ENCODE assay signal across 31 cellular contexts in the genomic region with DNA sequence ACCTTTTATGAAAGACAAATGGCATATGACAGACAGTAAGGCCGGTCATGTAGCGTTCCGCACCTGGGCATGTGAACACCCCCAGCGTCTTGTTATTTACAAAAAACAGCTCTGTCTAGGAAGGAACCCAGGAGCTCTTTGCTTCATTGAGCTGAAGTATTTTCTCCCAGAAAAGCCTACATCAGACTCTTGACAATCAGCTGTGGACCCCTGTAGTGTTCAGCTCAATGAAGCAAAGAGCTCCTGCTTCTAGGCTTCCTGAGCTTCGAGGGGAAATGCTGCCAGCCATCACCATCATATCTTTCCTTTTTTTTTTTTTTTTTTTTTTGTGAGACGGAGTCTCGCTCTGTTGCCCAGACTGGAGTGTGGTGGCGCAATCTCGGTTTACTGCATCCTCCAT. TPM values are rescaled to one million over a fixed set of nuclear protein-coding genes. Genes with fewer than 3 reads are reported as not detected.
DNase-seq lines count a peak whose midpoint lies in the region; FAIRE-seq and TF ChIP-seq lines count a peak whose summit lies in the region.
"Had no signal": no experiment of that assay in that cellular context is flagged by ENCODE, and none has a peak within 500 bp of the region (broad histone marks: within the 10 kb centered on the region; RNA-seq: fewer than 3 reads in every experiment).

No MANE protein-coding gene starts in this region.

- CTCF ChIA-PET in H1 (lab: Charles Lee; ENCODE audit: partially characterized antibody), result no interaction called here

- no peak overlapping the region for H3K18ac ChIP-seq in H1 (ENCODE audit: extremely low read depth, low read length)

- no peak for TF ChIP-seq POLR2A in H1 (IDR thresholded peaks at IDR 0.05; ENCODE audit: control extremely low read depth in 1 of 2, low read depth in 2 of 2, low read length in 2 of 2)

- no peak overlapping the region for H2BK5ac ChIP-seq in H1 (ENCODE audit: low read depth, low read length)

- H2BK20ac ChIP-seq in H1 (ENCODE audit: low read length), result no peak overlapping the region

- no peaks in the 10 kb centered on the region for H3K36me3 Mint-ChIP-seq in neural progenitor cell
- H3K36me3 Mint-ChIP-seq: CD4-positive, alpha-beta memory T cell; CD4-positive, CD25-positive, alpha-beta regulatory T cell had no signal

- DNase-seq in H1 (ENCODE audit: low read depth in 1 of 2, low spot score in 2 of 2), result no peak
- DNase-seq in neural progenitor cell (ENCODE audit: low spot score), result peak; percentile 54
- DNase-seq in NCI-H2029 (lab: John Stamatoyannopoulos, UW), result no peak
- no peak for DNase-seq in SKM-1 treated with dmso at 0.1 percent for 144 hours (lab: John Stamatoyannopoulos, UW; ENCODE audit: unreplicated experiment)
- DNase-seq in activated gamma-delta T cell treated with Interleukin-2 at 50 U/mL for 16 hours, result no peak
- DNase-seq in T-helper 1 cell, result no peak
- DNase-seq: 8988T; ACHN; BE2C; C1 segment of cervical spinal cord; Caco-2; Calu3; CD4-positive, alpha-beta memory T cell; CD4-positive, CD25-positive, alpha-beta regulatory T cell; CD8-positive, alpha-beta memory T cell; DMS79; DND-41; EL; GDM1 had no signal

- no peaks in the 10 kb centered on the region for H3K4me1 Mint-ChIP-seq in neural progenitor cell
- H3K4me1 Mint-ChIP-seq: CD14-positive monocyte; CD4-positive, alpha-beta memory T cell; CD4-positive, CD25-positive, alpha-beta regulatory T cell; CD8-positive, alpha-beta memory T cell had no signal

- no peak for FAIRE-seq in H1 (lab: Jason Lieb, UNC)
- FAIRE-seq: A204.1, D721Med, GM12878, GM12892, GM18507, GM19239 had no signal

- no peak overlapping the region for H3K23ac ChIP-seq in H1 (ENCODE audit: insufficient read length)

- no peaks in the 10 kb centered on the region for H3K27me3 ChIP-seq in BLaER1 treated with 17β-estradiol and CSF1 and Interleukin-3, amounts not matched to agents 10 nM and 100 nM
- H3K27me3 ChIP-seq in H1 (replicated peaks in 1 of 4; ENCODE audit: control insufficient read depth in 3 of 4, extremely low read depth in 1 of 4, insufficient read depth in 3 of 4, low read length in 3 of 4) (no peaks in the 10 kb centered on the region), neural progenitor cell (no peaks in the 10 kb centered on the region)
- H3K27me3 ChIP-seq: BE2C had no signal

- H3K4me1 ChIP-seq in BLaER1 treated with 17β-estradiol and CSF1 and Interleukin-3, amounts not matched to agents 10 nM and 100 nM, result peaks cover 0 to 16% (median 11%) of the 10 kb centered on the region in 10 experiments; a peak in 12 of 20 replicates
- no peaks in the 10 kb centered on the region for H3K4me1 ChIP-seq in H1 (replicated peaks in 1 of 4; ENCODE audit: control insufficient read depth in 3 of 4, insufficient read depth in 4 of 4, low read length in 3 of 4)
- no peaks in the 10 kb centered on the region for H3K4me1 ChIP-seq in neural progenitor cell
- H3K4me1 ChIP-seq: BE2C, Caco-2 had no signal

- H3K4me3 Mint-ChIP-seq in neural progenitor cell, result no peak overlapping the region
- H3K4me3 Mint-ChIP-seq: CD14-positive monocyte; CD4-positive, alpha-beta memory T cell; CD4-positive, CD25-positive, alpha-beta regulatory T cell; CD8-positive, alpha-beta memory T cell had no signal

- H2AK5ac ChIP-seq in H1 (ENCODE audit: low read depth, low read length), result no peak overlapping the region

- H3K9me3 Mint-ChIP-seq in neural progenitor cell, result peaks cover 2% of the 10 kb centered on the region

- no peak overlapping the region for H4K91ac ChIP-seq in H1 (replicated peaks; ENCODE audit: insufficient read length, low read length)

- WGBS in H1 (ENCODE audit: extremely low coverage in 1 of 2, insufficient coverage in 1 of 2, insufficient read length in 1 of 2, insufficient replicate concordance in 2 of 2, low coverage in 1 of 2, low lambda C conversion rate in 2 of 2, missing lambda C conversion rate in 1 of 2), 2 experiments, result 81% methylated on average over 6 of the region's 9 CpGs; no CpG with 5 or more reads in 1 of the 2 experiments

- H2BK12ac ChIP-seq in H1 (ENCODE audit: low read depth, low read length), result no peak overlapping the region

- H3K4me2 ChIP-seq in BLaER1 treated with 17β-estradiol and CSF1 and Interleukin-3, amounts not matched to agents 10 nM and 100 nM, result peak overlapping the region in 9 of 11 experiments; percentile 6 to 65 (median 32); a peak in 15 of 22 replicates
- H3K4me2 ChIP-seq in H1 (ENCODE audit: insufficient read depth in 1 of 2, low read depth in 2 of 2, low read length in 2 of 2) (no peak overlapping the region), neural progenitor cell (no peak overlapping the region)

- no peak for TF ChIP-seq EP300 in H1 (IDR thresholded peaks at IDR 0.05; ENCODE audit: borderline replicate concordance in 1 of 2, low read depth in 2 of 2, low read length in 2 of 2)

- 0 out of 22 replicates have a peak, but pooled peaks cover 0 to 4% (median 0%) of the 10 kb centered on the region in 11 experiments for H3K36me3 ChIP-seq in BLaER1 treated with 17β-estradiol and CSF1 and Interleukin-3, amounts not matched to agents 10 nM and 100 nM
- H3K36me3 ChIP-seq in H1 (ENCODE audit: control insufficient read depth in 2 of 4, insufficient read depth in 4 of 4, low read length in 3 of 4) (no peaks in the 10 kb centered on the region), neural progenitor cell (peaks cover 6% of the 10 kb centered on the region)
- H3K36me3 ChIP-seq: BE2C had no signal

- H3K23me2 ChIP-seq in H1 (ENCODE audit: low read depth, low read length), result no peaks in the 10 kb centered on the region

- POLR2A ChIA-PET in H1 (lab: Charles Lee; ENCODE audit: partially characterized antibody), result interaction anchor here (0.6 kb wide), 1 partner anchor 659 kb away, joined by 3 read pairs; no protein-coding TSS in a partner anchor

- no peak overlapping the region for H2AFZ ChIP-seq in H1 (ENCODE audit: low read length)
- no peak overlapping the region for H2AFZ ChIP-seq in neural progenitor cell (replicated peaks)

- H3F3A ChIP-seq in neural progenitor cell (ENCODE audit: low read depth), result no peaks in the 10 kb centered on the region

- no peak overlapping the region for H3K14ac ChIP-seq in H1 (ENCODE audit: insufficient read length)

- no peak overlapping the region for H3K56ac ChIP-seq in H1 (replicated peaks; ENCODE audit: insufficient read length, low read depth, low read length)

- no peak overlapping the region for H3K9ac ChIP-seq in BLaER1 treated with 17β-estradiol and CSF1 and Interleukin-3, amounts not matched to agents 10 nM and 100 nM
- no peak overlapping the region for H3K9ac ChIP-seq in H1 (replicated peaks in 1 of 4; ENCODE audit: extremely low read depth in 1 of 4, low read depth in 3 of 4, low read length in 3 of 4)
- no peak overlapping the region for H3K9ac ChIP-seq in neural progenitor cell

- H2BK120ac ChIP-seq in H1 (replicated peaks; ENCODE audit: low read depth, low read length), result no peak overlapping the region

- no peak overlapping the region for H2BK15ac ChIP-seq in H1 (ENCODE audit: low read length)

- TF ChIP-seq CTCF in H1 (IDR thresholded peaks at IDR 0.05; ENCODE audit: control extremely low read depth in 1 of 3, insufficient read depth in 1 of 3, low read depth in 1 of 3, low read length in 3 of 3) (no peak), neural progenitor cell (IDR thresholded peaks at IDR 0.05) (no peak)

- no peaks in the 10 kb centered on the region for H4K20me1 ChIP-seq in BLaER1 treated with 17β-estradiol and CSF1 and Interleukin-3, amounts not matched to agents 10 nM and 100 nM
- H4K20me1 ChIP-seq in H1 (replicated peaks in 1 of 2; ENCODE audit: control insufficient read depth in 1 of 2, insufficient read depth in 2 of 2, low read length in 2 of 2) (no peaks in the 10 kb centered on the region), neural progenitor cell (ENCODE audit: low read depth) (no peaks in the 10 kb centered on the region)

- TF ChIP-seq RAD21 in H1 (IDR thresholded peaks at IDR 0.05 in 1 of 2, conservative IDR thresholded peaks at IDR 0.05 in 1 of 2; ENCODE audit: low read depth in 2 of 2, low read length in 2 of 2), result no peak

- no peak overlapping the region for H3K27ac ChIP-seq in BLaER1 treated with 17β-estradiol and CSF1 and Interleukin-3, amounts not matched to agents 10 nM and 100 nM
- H3K27ac ChIP-seq in H1 (ENCODE audit: low read depth, low read length) (no peak overlapping the region), neural progenitor cell (no peak overlapping the region)

- H3K79me2 ChIP-seq in H1 (ENCODE audit: control insufficient read depth in 1 of 2, insufficient read depth in 2 of 2, low read length in 2 of 2) (no peaks in the 10 kb centered on the region), neural progenitor cell (ENCODE audit: low read depth) (no peaks in the 10 kb centered on the region)

- no peak overlapping the region for H4K5ac ChIP-seq in H1 (ENCODE audit: insufficient read length, low read depth, low read length)

- H3K27me3 Mint-ChIP-seq in neural progenitor cell (ENCODE audit: insufficient read depth, low read depth), result peaks cover 3% of the 10 kb centered on the region

- peaks cover 4 to 11% (median 6%) of the 10 kb centered on the region in 11 experiments; a peak in 15 of 22 replicates for H3K9me3 ChIP-seq in BLaER1 treated with 17β-estradiol and CSF1 and Interleukin-3, amounts not matched to agents 10 nM and 100 nM (replicated peaks in 1 of 11)
- no peaks in the 10 kb centered on the region for H3K9me3 ChIP-seq in H1 (ENCODE audit: insufficient read depth in 2 of 2, low read depth in 1 of 2, low read length in 1 of 2)
- peaks cover 5% of the 10 kb centered on the region for H3K9me3 ChIP-seq in neural progenitor cell (ENCODE audit: low read depth)
- H3K9me3 ChIP-seq: BE2C, Caco-2 had no signal

- no peak overlapping the region for H3K27ac Mint-ChIP-seq in neural progenitor cell
- H3K27ac Mint-ChIP-seq: CD14-positive monocyte; CD4-positive, alpha-beta memory T cell; CD4-positive, CD25-positive, alpha-beta regulatory T cell had no signal

- no peak overlapping the region for H3K4ac ChIP-seq in H1 (replicated peaks; ENCODE audit: insufficient read length, low read depth, low read length)

- no peak overlapping the region for H3K4me3 ChIP-seq in BLaER1 treated with 17β-estradiol and CSF1 and Interleukin-3, amounts not matched to agents 10 nM and 100 nM
- H3K4me3 ChIP-seq in H1 (ENCODE audit: extremely low read depth in 1 of 4, insufficient read depth in 2 of 4, low read depth in 3 of 4, low read length in 4 of 4) (no peak overlapping the region), neural progenitor cell (no peak overlapping the region)
- H3K4me3 ChIP-seq: GM12878 had no signal

- no peak overlapping the region; the same call in 1 of the 2 replicates for H4K8ac ChIP-seq in H1 (ENCODE audit: extremely low read depth, insufficient read depth, low read length)

- no peaks in the 10 kb centered on the region for H3K79me1 ChIP-seq in H1 (ENCODE audit: low read depth, low read length)

RNA-seq across cellular contexts. Expression of a gene that starts 4.1 kb away (rescaled TPM):
- not detected in 2 replicates for total RNA-seq in H1 (2021; fragmentation: NEBNext Ultra II Directional; extraction: Animal tissue kit (Norgen Biotek cat#: 25700))
- polyA plus RNA-seq in H1 (2011; rRNA removed), result not detected in 2 replicates
- polyA plus RNA-seq in H1 (2011; cell fraction: cytosol; rRNA removed), result not detected
- polyA plus RNA-seq in H1 (2011; cell fraction: nucleus; rRNA removed), result not detected
- polyA plus RNA-seq in H1 (2012, experiment 1 of 2), result 0.11 to 0.26 TPM (median 0.17 TPM) in 4 replicates
- polyA plus RNA-seq in H1 (2012, experiment 2 of 2), result not detected
- not detected for polyA plus RNA-seq in H1 (2013, experiment 1 of 2)
- polyA plus RNA-seq in H1 (2013, experiment 2 of 2), result not detected
- polyA minus RNA-seq in H1 (2011; rRNA and poly(A)+ RNA removed), result not detected in 2 replicates
- not detected for polyA minus RNA-seq in H1 (2011; cell fraction: cytosol; rRNA and poly(A)+ RNA removed)
- polyA minus RNA-seq in H1 (2011; cell fraction: nucleus; rRNA and poly(A)+ RNA removed), result not detected
- not detected in 2 replicates for total RNA-seq in neural progenitor cell (ENCODE audit: low replicate concordance)
- total RNA-seq: A673; Caco-2; CD4-positive, alpha-beta memory T cell; CD4-positive, CD25-positive, alpha-beta regulatory T cell; CD8-positive, alpha-beta memory T cell; Daoy; G401; GM12878 had no signal
- polyA plus RNA-seq: AG04450, CD14-positive monocyte had no signal

Comparison
In these comparisons a context has a peak if more than half of its experiments do, and no peak if none do; other contexts are left out.
1. H3K4me2 ChIP-seq: peak in BLaER1 treated with 17β-estradiol and CSF1 and Interleukin-3, amounts not matched to agents 10 nM and 100 nM (9 of 11); none in H1 (0 of 2) and neural progenitor cell (single experiment).